ENCODE assay signal across 8 cellular contexts in the genomic region with DNA sequence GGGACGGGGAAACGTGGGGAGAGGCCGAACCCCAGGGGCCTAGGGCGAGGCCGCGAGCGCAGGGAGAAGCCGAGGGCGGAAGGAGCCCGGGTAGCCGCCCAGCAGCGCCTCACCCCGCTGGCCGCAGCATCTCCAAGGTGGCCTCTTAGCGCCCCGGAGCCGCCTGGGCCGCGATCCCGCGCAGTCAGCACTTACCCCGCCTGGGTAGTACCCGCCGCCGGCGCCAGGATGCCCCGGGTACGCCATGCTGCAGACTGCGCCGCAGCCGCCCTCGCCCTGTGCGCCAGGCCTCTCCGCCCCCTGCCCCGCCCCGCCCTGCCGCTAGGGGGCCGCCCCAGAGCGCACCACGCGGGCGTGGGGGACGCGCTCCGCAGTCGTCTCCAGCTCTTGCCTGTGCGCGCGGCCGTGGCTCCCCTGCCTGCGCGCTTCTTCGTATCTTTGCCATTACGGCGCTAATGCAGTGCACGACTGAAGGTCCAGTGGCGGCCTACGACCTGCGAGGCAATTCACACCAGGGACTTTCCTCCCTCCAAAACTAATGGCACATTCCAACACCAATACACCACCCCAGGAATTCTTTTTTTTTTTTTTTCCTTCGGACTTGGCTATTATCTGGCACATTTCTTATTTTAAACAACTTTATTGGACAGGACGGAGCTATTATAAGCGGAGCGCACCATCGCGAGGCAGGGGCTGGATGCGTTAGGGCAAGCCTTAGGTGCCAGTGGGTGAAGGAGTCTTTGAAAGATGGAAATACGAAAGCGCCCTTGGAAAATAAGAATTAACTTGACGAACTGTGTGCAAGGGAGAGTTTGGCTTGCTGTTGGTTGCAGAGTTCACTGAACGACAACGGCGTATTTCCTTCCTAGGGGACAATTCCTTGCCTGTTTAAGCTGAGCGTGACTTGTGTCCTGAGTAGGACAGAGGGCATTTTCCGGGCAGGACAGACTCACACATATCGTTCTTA. TPM values are rescaled to one million over a fixed set of nuclear protein-coding genes. Genes with fewer than 3 reads are reported as not detected.
DNase-seq lines count a peak whose midpoint lies in the region; ATAC-seq, FAIRE-seq and TF ChIP-seq lines count a peak whose summit lies in the region.

TSS of gene SRI (minus strand) at position 258 of the 967 bp plus-strand sequence. CDS start at position 246, 12 bp downstream.

- H3K27ac ChIP-seq in adipose tissue (ENCODE audit: low read depth, low read length) = peak within 1 kb of the TSS; percentile 45
- peak within 1 kb of the TSS; percentile 74 to 97 (median 92) for H3K27ac ChIP-seq in heart right ventricle
- peak within 1 kb of the TSS; percentile 86 to 89 for H3K27ac ChIP-seq in prostate gland

- TF ChIP-seq CTCF in heart right ventricle (IDR thresholded peaks at IDR 0.05) (peak; percentile 72 to 98 (median 93)), prostate gland (IDR thresholded peaks at IDR 0.05) (peak; percentile 84 to 89 (median 87))

- peak within 1 kb of the TSS; percentile 89 to 98 (median 97) for H3K4me3 Mint-ChIP-seq in T-cell

- H3K9me3 Mint-ChIP-seq in T-cell = no peaks in the 10 kb centered on the region

- peak; percentile 82 for TF ChIP-seq POLR2A in GM12891 (IDR thresholded peaks at IDR 0.05; ENCODE audit: low read depth, low read length)
- TF ChIP-seq POLR2A in prostate gland (IDR thresholded peaks at IDR 0.05) = peak; percentile 88

- intact Hi-C loops in heart right ventricle (cut with DNase I) = no loop called here
- intact Hi-C loops in prostate gland (cut with DNase I) = no loop called here

- DNase-seq in GM12891 (ENCODE audit: insufficient read length, low spot score) = peak; percentile 67
- DNase-seq in NCI-H1105 (lab: John Stamatoyannopoulos, UW) = peak; percentile 72
- peak; percentile 85 to 94 (median 90) for DNase-seq in T-cell
- peak; percentile 83 to 89 for DNase-seq in heart right ventricle
- peak; percentile 81 for DNase-seq in prostate gland (ENCODE audit: low spot score)
- DNase-seq in ureter (ENCODE audit: low spot score) = peak; percentile 84

- peaks cover 9% of the 10 kb centered on the region for H3K36me3 Mint-ChIP-seq in T-cell

- 0 to 1% (median 1%) methylated on average over 57 to 75 of the region's 75 CpGs for WGBS in adipose tissue, 3 donors
- WGBS in heart right ventricle, 2 donors = 0% methylated on average over 65 to 75 of the region's 75 CpGs
- under 1% methylated on average over 67 of the region's 75 CpGs for WGBS in prostate gland

- peak; percentile 95 for FAIRE-seq in GM12891 (lab: Jason Lieb, UNC)

- H3K27me3 Mint-ChIP-seq in T-cell = no peaks in the 10 kb centered on the region

- H3K36me3 ChIP-seq in heart right ventricle (peaks cover 0 to 27% (median 12%) of the 10 kb centered on the region in 9 donors), prostate gland (peaks cover 0 to 7% of the 10 kb centered on the region in 2 donors)

- peak within 1 kb of the TSS; percentile 94 to 95 for H3K27ac Mint-ChIP-seq in T-cell

- H3K4me1 ChIP-seq in heart right ventricle (peaks cover 0 to 27% (median 23%) of the 10 kb centered on the region in 9 donors), prostate gland (replicated peaks) (no peaks in the 10 kb centered on the region)

- H3K9me3 ChIP-seq in heart right ventricle = no peaks in the 10 kb centered on the region
- no peaks in the 10 kb centered on the region for H3K9me3 ChIP-seq in prostate gland

- no peaks in the 10 kb centered on the region for H3K27me3 ChIP-seq in heart right ventricle
- no peaks in the 10 kb centered on the region for H3K27me3 ChIP-seq in prostate gland (replicated peaks; ENCODE audit: insufficient read depth)

- ATAC-seq in HG02678 (IDR thresholded peaks at IDR 0.05; ENCODE audit: unreplicated experiment) (peak; percentile 63), T-cell (replicated peaks in 1 of 4) (peak; percentile 95 to 100 (median 98)), heart right ventricle (peak; percentile 97 to 100 (median 98))

- H3K4me3 ChIP-seq in heart right ventricle (peak within 1 kb of the TSS; percentile 89 to 99 (median 94)), prostate gland (peak within 1 kb of the TSS; percentile 79 to 95)

- CTCF ChIA-PET in T-cell (lab: Charles Lee) = interaction anchor here (0.6 to 1.3 kb wide), 10 partner anchors 11 to 1045 kb away, joined by 3 to 8 read pairs (median 3); partner anchors contain the start of gene ADAM22 (in 1 of the 2)

- H3K4me1 Mint-ChIP-seq in T-cell = peaks cover 28 to 43% (median 42%) of the 10 kb centered on the region in 3 donors

- POLR2A ChIA-PET in T-cell (lab: Charles Lee) = interaction anchor here (0.6 to 0.8 kb wide), 3 partner anchors 12 to 286 kb away, joined by 3 to 4 read pairs (median 4); partner anchors contain the start of gene ADAM22 (in 1 of the 2)

TF ChIP-seq in GM12891, 5 proteins besides CTCF, POLR2A, EP300 and RAD21:
- TF ChIP-seq TAF1 (IDR thresholded peaks at IDR 0.05; ENCODE audit: low read depth, low read length) (peak; percentile 86), POU2F2 (IDR thresholded peaks at IDR 0.05; ENCODE audit: low read depth, low read length) (0 out of 2 replicates have a peak, but pooled peaks have one; percentile 60), PAX5 (IDR thresholded peaks at IDR 0.05; ENCODE audit: insufficient read depth, low read length, severe bottlenecking) (peak; percentile 43), SPI1 (IDR thresholded peaks at IDR 0.05; ENCODE audit: low read depth, low read length) (no peak), POLR2AphosphoS5 (IDR thresholded peaks at IDR 0.05; ENCODE audit: low read depth, low read length) (peak; percentile 85)

RNA-seq across cellular contexts. Expression of gene SRI, which starts in this region (rescaled TPM):
- polyA plus RNA-seq in GM12891 (2012; ENCODE audit: low read depth, missing spikeins) = 136 TPM
- 10 to 100 TPM; 58.0 to 67.9 (median 62.8) TPM for total RNA-seq in T-cell
- 100 to 1,000 TPM in 2 of 3 donors, 10 to 100 TPM in 1; 54.6 to 117 (median 101) TPM for polyA plus RNA-seq in adipose tissue
- 10 to 100 TPM; 63.3 to 82.4 (median 69.9) TPM for total RNA-seq in heart right ventricle
- 10 to 100 TPM; 28.7 to 76.2 TPM for polyA plus RNA-seq in heart right ventricle
- 10 to 100 TPM; 61.9 to 78.8 TPM for total RNA-seq in prostate gland
- 158 TPM for total RNA-seq in ureter

Comparison
In these comparisons a context has a peak if more than half of its experiments do, and no peak if none do; other contexts are left out.
1. Peak in every context shown above with its lines: DNase-seq, ATAC-seq, H3K4me3 ChIP-seq and H3K27ac ChIP-seq.